1 cellular context compared by ENCODE assay signal in the genomic region with DNA sequence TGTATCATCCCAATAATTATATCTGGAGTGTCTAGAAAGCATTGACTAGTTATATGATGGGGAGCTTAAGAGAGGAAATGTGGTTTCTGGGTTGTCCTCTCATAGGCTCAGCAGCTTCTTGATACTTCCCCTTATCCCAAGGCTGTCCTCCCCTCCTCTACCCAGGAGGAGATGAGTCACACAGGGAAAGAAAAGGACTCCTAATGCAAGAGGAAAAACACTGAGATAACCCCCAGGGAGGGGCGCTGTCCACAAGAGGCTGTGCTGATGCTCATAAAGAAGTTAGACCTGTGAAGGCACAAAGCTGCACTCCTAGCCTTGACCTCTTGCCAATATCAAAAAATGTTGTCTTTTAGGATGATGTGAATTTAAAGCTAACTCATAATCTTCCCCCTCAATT.
A peak's percentile ranks its signal among the peaks of the same experiment; 100 is the strongest.
TF ChIP-seq lines count a peak whose summit lies in the region.

No MANE protein-coding gene starts in this region.

TF ChIP-seq in HepG2, 621 proteins besides CTCF, POLR2A, EP300 and RAD21 (continued from another document):
- TF ChIP-seq, protein P1, sequence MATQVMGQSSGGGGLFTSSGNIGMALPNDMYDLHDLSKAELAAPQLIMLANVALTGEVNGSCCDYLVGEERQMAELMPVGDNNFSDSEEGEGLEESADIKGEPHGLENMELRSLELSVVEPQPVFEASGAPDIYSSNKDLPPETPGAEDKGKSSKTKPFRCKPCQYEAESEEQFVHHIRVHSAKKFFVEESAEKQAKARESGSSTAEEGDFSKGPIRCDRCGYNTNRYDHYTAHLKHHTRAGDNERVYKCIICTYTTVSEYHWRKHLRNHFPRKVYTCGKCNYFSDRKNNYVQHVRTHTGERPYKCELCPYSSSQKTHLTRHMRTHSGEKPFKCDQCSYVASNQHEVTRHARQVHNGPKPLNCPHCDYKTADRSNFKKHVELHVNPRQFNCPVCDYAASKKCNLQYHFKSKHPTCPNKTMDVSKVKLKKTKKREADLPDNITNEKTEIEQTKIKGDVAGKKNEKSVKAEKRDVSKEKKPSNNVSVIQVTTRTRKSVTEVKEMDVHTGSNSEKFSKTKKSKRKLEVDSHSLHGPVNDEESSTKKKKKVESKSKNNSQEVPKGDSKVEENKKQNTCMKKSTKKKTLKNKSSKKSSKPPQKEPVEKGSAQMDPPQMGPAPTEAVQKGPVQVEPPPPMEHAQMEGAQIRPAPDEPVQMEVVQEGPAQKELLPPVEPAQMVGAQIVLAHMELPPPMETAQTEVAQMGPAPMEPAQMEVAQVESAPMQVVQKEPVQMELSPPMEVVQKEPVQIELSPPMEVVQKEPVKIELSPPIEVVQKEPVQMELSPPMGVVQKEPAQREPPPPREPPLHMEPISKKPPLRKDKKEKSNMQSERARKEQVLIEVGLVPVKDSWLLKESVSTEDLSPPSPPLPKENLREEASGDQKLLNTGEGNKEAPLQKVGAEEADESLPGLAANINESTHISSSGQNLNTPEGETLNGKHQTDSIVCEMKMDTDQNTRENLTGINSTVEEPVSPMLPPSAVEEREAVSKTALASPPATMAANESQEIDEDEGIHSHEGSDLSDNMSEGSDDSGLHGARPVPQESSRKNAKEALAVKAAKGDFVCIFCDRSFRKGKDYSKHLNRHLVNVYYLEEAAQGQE (IDR thresholded peaks at IDR 0.05; ENCODE audit: borderline replicate concordance in 1 of 2, low read depth in 1 of 2, low read length in 2 of 2): peak in 1 of 2 experiments; percentile 82; a peak in 2 of 4 replicates
- TF ChIP-seq, protein P2, sequence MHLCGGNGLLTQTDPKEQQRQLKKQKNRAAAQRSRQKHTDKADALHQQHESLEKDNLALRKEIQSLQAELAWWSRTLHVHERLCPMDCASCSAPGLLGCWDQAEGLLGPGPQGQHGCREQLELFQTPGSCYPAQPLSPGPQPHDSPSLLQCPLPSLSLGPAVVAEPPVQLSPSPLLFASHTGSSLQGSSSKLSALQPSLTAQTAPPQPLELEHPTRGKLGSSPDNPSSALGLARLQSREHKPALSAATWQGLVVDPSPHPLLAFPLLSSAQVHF (CRISPR knock-in tag; IDR thresholded peaks at IDR 0.05): no peak
